8 cellular contexts compared by ENCODE assay signal in the genomic region with DNA sequence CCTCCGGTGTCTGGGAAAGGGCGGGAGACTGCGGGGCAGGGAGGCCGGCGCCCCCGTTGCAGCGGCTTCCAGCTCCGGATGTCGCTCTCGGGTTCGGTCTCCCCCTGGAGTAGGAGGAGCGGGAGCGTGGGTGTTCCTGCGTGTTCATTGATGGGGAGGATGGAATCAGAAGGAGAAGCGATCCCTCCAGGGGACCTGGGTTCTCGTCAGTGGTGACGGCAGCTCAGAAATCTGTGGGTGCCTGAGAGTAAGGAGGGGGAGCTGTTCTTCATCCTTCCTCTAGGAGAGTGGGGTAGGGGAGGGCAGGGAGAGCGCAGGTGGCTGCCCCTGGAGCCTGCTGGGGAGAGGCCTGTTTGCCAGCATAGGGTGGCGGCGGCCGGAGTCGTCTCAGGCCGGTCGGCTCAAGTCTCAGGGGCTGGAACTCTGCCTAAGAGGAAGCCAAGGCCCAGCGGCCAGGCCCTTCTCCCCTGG. TPM values are rescaled to one million over a fixed set of nuclear protein-coding genes. Genes with fewer than 3 reads are reported as not detected.
DNase-seq lines count a peak whose midpoint lies in the region; ATAC-seq, FAIRE-seq and TF ChIP-seq lines count a peak whose summit lies in the region.

No MANE protein-coding gene starts in this region.

- H3K36me3 ChIP-seq in HepG2 (replicated peaks in 1 of 2; ENCODE audit: control insufficient read depth in 1 of 2, insufficient read depth in 2 of 2, low read length in 2 of 2): no peaks in the 10 kb centered on the region

- WGBS in H9 (ENCODE audit: extremely low coverage, insufficient read length, low lambda C conversion rate): no CpG with 5 or more reads among the region's 25 CpGs
- 0% methylated on average over 2 of the region's 25 CpGs for WGBS in HepG2 (ENCODE audit: low lambda C conversion rate)

- H3K79me2 ChIP-seq in H9 (ENCODE audit: insufficient read depth, low read length) (no peaks in the 10 kb centered on the region), HepG2 (ENCODE audit: insufficient read depth, low read length) (peaks cover 11% of the 10 kb centered on the region)

- intact Hi-C loops in HepG2 (cut with micrococcal nuclease; ENCODE audit: unreplicated experiment): no loop called here

- no peak for FAIRE-seq in HepG2 (lab: Jason Lieb, UNC)

- peaks cover 0 to 4% of the 10 kb centered on the region in 2 experiments; a peak in 2 of 5 replicates for H3K9me3 Mint-ChIP-seq in H9

- H3K27me3 ChIP-seq in H9 (ENCODE audit: insufficient read depth, low read length) (peaks cover 9% of the 10 kb centered on the region; the same call in 1 of the 2 replicates), HepG2 (ENCODE audit: control insufficient read depth in 1 of 2, insufficient read depth in 2 of 2, low read length in 2 of 2) (peaks cover 0 to 19% of the 10 kb centered on the region in 2 experiments; a peak in 4 of 5 replicates)

- no peaks in the 10 kb centered on the region for H3K23me2 ChIP-seq in H9 (ENCODE audit: insufficient read length, low read depth, low read length, poor library complexity, severe bottlenecking)

- H3T11ph ChIP-seq in H9 (ENCODE audit: low read length): no peak overlapping the region

- H2AFZ ChIP-seq in H9 (ENCODE audit: low read length): no peak overlapping the region
- no peak overlapping the region for H2AFZ ChIP-seq in HepG2 (ENCODE audit: low read length)

- H2BK12ac ChIP-seq in H9 (ENCODE audit: insufficient read length, low read depth, low read length): no peak overlapping the region

- H3K4ac ChIP-seq in H9 (ENCODE audit: low read depth, low read length): no peak overlapping the region

- ATAC-seq in HepG2 (peak; percentile 57), HG02759 (IDR thresholded peaks at IDR 0.05; ENCODE audit: unreplicated experiment) (no peak), HG03457 (IDR thresholded peaks at IDR 0.05; ENCODE audit: unreplicated experiment) (no peak)

- H2BK5ac ChIP-seq in H9 (ENCODE audit: insufficient read length, low read length): no peak overlapping the region

- TF ChIP-seq EP300 in HepG2 (IDR thresholded peaks at IDR 0.05; ENCODE audit: low read depth in 2 of 2, low read length in 2 of 2) (no peak), HepG2 (CRISPR knock-in tag; IDR thresholded peaks at IDR 0.05; ENCODE audit: borderline replicate concordance) (no peak)

- H3K4me1 ChIP-seq in H9 (ENCODE audit: insufficient read depth, low read length) (0 out of 2 replicates have a peak, but pooled peaks cover 3% of the 10 kb centered on the region), HepG2 (ENCODE audit: insufficient read depth, low read length) (peaks cover 52% of the 10 kb centered on the region)

- H3K4me2 ChIP-seq in H9 (ENCODE audit: insufficient read depth, insufficient read length, low read length) (peak overlapping the region; percentile 71), HepG2 (ENCODE audit: low read depth, low read length) (peak overlapping the region; percentile 96)

- peak overlapping the region; percentile 80 to 97 for H3K4me3 Mint-ChIP-seq in H9

- no peak overlapping the region for H3K56ac ChIP-seq in H9 (ENCODE audit: insufficient read length, low read depth, low read length)

- TF ChIP-seq CTCF in AG04449 (IDR thresholded peaks at IDR 0.05; ENCODE audit: insufficient read depth, low read length, missing control alignments): peak; percentile 3
- peak; percentile 28; the same call in 2 of the 3 replicates for TF ChIP-seq CTCF in H9 (conservative IDR thresholded peaks at IDR 0.05)
- TF ChIP-seq CTCF in choroid plexus epithelial cell (conservative IDR thresholded peaks at IDR 0.05; ENCODE audit: low read depth, low read length): peak; percentile 13
- TF ChIP-seq CTCF in HepG2 (CRISPR knock-in tag; IDR thresholded peaks at IDR 0.05): no peak

- H4K5ac ChIP-seq in H9 (ENCODE audit: insufficient read length, low read depth, low read length): no peak overlapping the region

- BruUV-seq in HepG2 (replicated peaks; lab: Mats Ljungman, UMichigan): no TSS peak

- H3K9me3 ChIP-seq in H9 (ENCODE audit: control insufficient read depth, low read depth, low read length) (no peaks in the 10 kb centered on the region), HepG2 (ENCODE audit: low read length) (no peaks in the 10 kb centered on the region)

- CTCF ChIA-PET in AG04449 (lab: Yijun Ruan, JAX) (interaction anchor here (0.7 to 7.4 kb wide), 16 partner anchors 9 to 200 kb away, joined by 3 to 63 read pairs (median 3); no protein-coding TSS in a partner anchor), HepG2 (lab: Yijun Ruan, JAX; ENCODE audit: low intra/inter-chr PET ratio, low total read pairs) (no interaction called here)

- H3K4me1 Mint-ChIP-seq in H9: peaks cover 12% of the 10 kb centered on the region in 2 experiments

- no peak for TF ChIP-seq POLR2A in HepG2 (IDR thresholded peaks at IDR 0.05; ENCODE audit: insufficient read depth in 1 of 2, low read depth in 2 of 2, low read length in 2 of 2)

- no peak overlapping the region for H3K23ac ChIP-seq in H9 (ENCODE audit: insufficient read length, low read depth, low read length)

- H4K91ac ChIP-seq in H9 (ENCODE audit: insufficient read length, low read depth, low read length): no peak overlapping the region

- peaks cover 0 to 5% (median 2%) of the 10 kb centered on the region in 3 experiments; a peak in 3 of 7 replicates for H3K36me3 Mint-ChIP-seq in H9 (ENCODE audit: insufficient read depth in 1 of 3, low read depth in 3 of 3)

- H4K8ac ChIP-seq in H9 (replicated peaks; ENCODE audit: insufficient read length, low read depth, low read length): no peak overlapping the region

- no peak for TF ChIP-seq RAD21 in HepG2 (CRISPR knock-in tag; IDR thresholded peaks at IDR 0.05)

- DNase-seq in AG04449 (ENCODE audit: low read depth, low spot score) (no peak), H9 (peak; percentile 58), T-helper 9 cell (peak; percentile 24), choroid plexus epithelial cell (ENCODE audit: low read depth) (no peak), HepG2 (ENCODE audit: low spot score) (no peak)
- DNase-seq in stimulated activated CD4-positive, alpha-beta T cell treated with anti-CD3 and anti-CD28 coated beads, Interleukin-2, amount 100 ng/mL, for 48 hours: peak; percentile 21 to 26

- no peaks in the 10 kb centered on the region for H3K79me1 ChIP-seq in H9 (ENCODE audit: insufficient read depth, low read depth, low read length, poor library complexity, severe bottlenecking)

- no peak overlapping the region for H3K27ac ChIP-seq in H9 (ENCODE audit: insufficient read length, low read depth, low read length)
- no peak overlapping the region for H3K27ac ChIP-seq in HepG2 (ENCODE audit: extremely low read length, insufficient read depth, low read length)

- H3K9ac ChIP-seq in H9 (ENCODE audit: extremely low read depth, insufficient read length, low read length) (no peak overlapping the region), HepG2 (ENCODE audit: insufficient read depth, low read depth, low read length) (peak overlapping the region; percentile 61)

- POLR2A ChIA-PET in AG04449 (lab: Yijun Ruan, JAX) (interaction anchor here (0.6 to 1.7 kb wide), 5 partner anchors 10 to 1466 kb away, joined by 3 to 8 read pairs (median 7); no protein-coding TSS in a partner anchor), HepG2 (lab: Yijun Ruan, JAX) (interaction anchor here (1.0 to 2.3 kb wide), 5 partner anchors 9 to 50 kb away, joined by 4 to 18 read pairs (median 5); no protein-coding TSS in a partner anchor)

- H3K18ac ChIP-seq in H9 (ENCODE audit: insufficient read length, low read depth, low read length): no peak overlapping the region

- H2AK5ac ChIP-seq in H9 (ENCODE audit: insufficient read length, low read length): no peak overlapping the region

- peaks cover 47% of the 10 kb centered on the region for H3K27me3 Mint-ChIP-seq in H9 (ENCODE audit: low read depth)

- H2BK120ac ChIP-seq in H9 (ENCODE audit: low read depth, low read length, poor library complexity, severe bottlenecking): no peak overlapping the region

- in situ Hi-C loops in HepG2 (cut with HindIII; ENCODE audit: extremely low pct_ligation_motif_present, low pct_unique_long_range_greater_than_20kb): no loop called here

- peak overlapping the region; percentile 81 for H3K4me3 ChIP-seq in AG04449 (ENCODE audit: low read depth, low read length)
- H3K4me3 ChIP-seq in choroid plexus epithelial cell (ENCODE audit: low read depth, low read length): peak overlapping the region; percentile 90
- peak overlapping the region; percentile 63 to 87 (median 81) for H3K4me3 ChIP-seq in HepG2 (replicated peaks in 1 of 3; ENCODE audit: insufficient read depth in 1 of 3, low read depth in 2 of 3, low read length in 3 of 3)

- no peaks in the 10 kb centered on the region for H4K20me1 ChIP-seq in H9 (ENCODE audit: control insufficient read depth, insufficient read depth, insufficient read length)
- no peaks in the 10 kb centered on the region for H4K20me1 ChIP-seq in HepG2 (ENCODE audit: insufficient read depth, low read length)

- H3K27ac Mint-ChIP-seq in H9: no peak overlapping the region

- H3K14ac ChIP-seq in H9 (ENCODE audit: insufficient read depth, low read length): no peak overlapping the region

- H2BK20ac ChIP-seq in H9 (ENCODE audit: low read depth, low read length, poor library complexity, severe bottlenecking): no peak overlapping the region

- H2BK15ac ChIP-seq in H9 (ENCODE audit: low read depth, low read length): no peak overlapping the region

TF ChIP-seq in HepG2, 621 proteins besides CTCF, POLR2A, EP300 and RAD21 (continues in another document):
- TF ChIP-seq STAG1 (CRISPR knock-in tag; IDR thresholded peaks at IDR 0.05): no peak

RNA-seq across cellular contexts. Expression of gene UBASH3B, which starts 1.1 kb away (rescaled TPM):
- total RNA-seq in H9 (2021) (7.1 and 8.0 TPM in 2 replicates), HepG2 (2016; rRNA removed; fragmentation: Illumina TruSeq; extraction: Trizol) (4.4 and 5.1 TPM in 2 replicates)
- 2.4 and 3.2 TPM in 2 replicates for total RNA-seq in HepG2 (2016; cell fraction: cytosol; rRNA removed; fragmentation: Illumina TruSeq; extraction: Trizol; ENCODE audit: low read depth)
- 4.3 and 4.5 TPM in 2 replicates for total RNA-seq in HepG2 (2016; cell fraction: insoluble cytoplasmic fraction; rRNA removed; fragmentation: Illumina TruSeq; extraction: Trizol)
- 6.0 and 6.1 TPM in 2 replicates for total RNA-seq in HepG2 (2016; cell fraction: membrane; rRNA removed; fragmentation: Illumina TruSeq; extraction: Trizol)
- 1.9 and 4.4 TPM in 2 replicates for total RNA-seq in HepG2 (2016; cell fraction: nucleus; rRNA removed; fragmentation: Illumina TruSeq; extraction: Trizol)
- polyA plus RNA-seq in HepG2 (2011; rRNA removed): 4.8 and 7.6 TPM in 2 replicates
- 5.8 and 6.4 TPM in 2 replicates for polyA plus RNA-seq in HepG2 (2011; cell fraction: cytosol; rRNA removed)
- 2.6 and 3.2 TPM in 2 replicates for polyA plus RNA-seq in HepG2 (2011; cell fraction: nucleus; rRNA removed)
- 1.4 and 1.8 TPM in 2 replicates for polyA plus RNA-seq in HepG2 (2012)
- polyA plus RNA-seq in HepG2 (2016; cell fraction: cytosol; fragmentation: Illumina TruSeq; extraction: Trizol; ENCODE audit: low read depth): 2.6 and 4.2 TPM in 2 replicates
- 4.2 and 4.5 TPM in 2 replicates for polyA plus RNA-seq in HepG2 (2016; cell fraction: insoluble cytoplasmic fraction; fragmentation: Illumina TruSeq; extraction: Trizol; ENCODE audit: low read depth)
- 3.5 and 4.9 TPM in 2 replicates for polyA plus RNA-seq in HepG2 (2016; cell fraction: membrane; fragmentation: Illumina TruSeq; extraction: Trizol; ENCODE audit: low read depth)
- 1.9 and 4.2 TPM in 2 replicates for polyA plus RNA-seq in HepG2 (2016; cell fraction: nucleus; fragmentation: Illumina TruSeq; extraction: Trizol; ENCODE audit: insufficient read depth, low read depth)
- 3.7 and 44.0 TPM in 2 replicates for polyA minus RNA-seq in HepG2 (2011; rRNA and poly(A)+ RNA removed; ENCODE audit: low replicate concordance)
- polyA minus RNA-seq in HepG2 (2011; cell fraction: cytosol; rRNA and poly(A)+ RNA removed): 8.9 and 11.7 TPM in 2 replicates
- polyA minus RNA-seq in HepG2 (2011; cell fraction: nucleus; rRNA and poly(A)+ RNA removed): 5.2 and 7.9 TPM in 2 replicates

Comparison
In these comparisons a context has a peak if more than half of its experiments do, and no peak if none do; other contexts are left out.
1. DNase-seq: peak in H9 (single experiment), T-helper 9 cell (single experiment) and stimulated activated CD4-positive, alpha-beta T cell treated with anti-CD3 and anti-CD28 coated beads, Interleukin-2, amount 100 ng/mL, for 48 hours (2 of 2); none in AG04449 (single experiment), choroid plexus epithelial cell (single experiment) and HepG2 (single experiment).
2. Peak in every context shown above with its lines, with median percentiles within 50 percentile points of each other: H3K4me3 ChIP-seq.